ENCODE assay signal across 18 cellular contexts in the genomic region with DNA sequence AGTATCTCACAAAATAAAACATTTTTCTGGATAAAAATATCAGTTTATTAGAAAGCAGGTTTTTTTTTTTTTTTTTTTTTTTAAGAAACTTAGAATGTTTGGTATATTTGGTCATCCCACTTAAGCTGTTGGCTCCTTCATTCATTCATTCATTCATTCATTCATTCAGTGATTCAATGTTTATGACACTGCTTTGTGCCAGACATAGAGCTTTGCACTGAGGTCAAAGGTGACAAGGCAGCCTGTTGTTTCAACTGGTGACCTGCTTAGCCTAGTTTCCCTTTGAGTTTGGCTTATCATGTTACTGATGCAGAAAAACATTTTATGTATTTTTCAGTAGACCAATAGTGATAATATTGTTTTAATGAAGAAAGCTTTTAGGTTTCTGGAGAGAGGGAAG.
"Had no signal": no experiment of that assay in that cellular context is flagged by ENCODE, and none has a peak within 500 bp of the region (broad histone marks: within the 10 kb centered on the region; RNA-seq: fewer than 3 reads in every experiment).

No MANE protein-coding gene starts in this region.

- H3K9me3 ChIP-seq: heart left ventricle, neutrophil, SJCRH30, upper lobe of right lung had no signal

- H3K4me3 ChIP-seq: heart left ventricle, SJCRH30, smooth muscle cell, upper lobe of right lung had no signal

- H3K9ac ChIP-seq: parathyroid adenoma had no signal

- H3K36me3 ChIP-seq: SJCRH30 had no signal

- H3K4me2 ChIP-seq: smooth muscle cell had no signal

- DNase-seq: activated CD4-positive, alpha-beta T cell treated with anti-CD3 and anti-CD28 coated beads, Interleukin-2, amount 50 U/mL, for 4 hours; activated CD4-positive, CD25-positive, alpha-beta regulatory T cell treated with anti-CD3 and anti-CD28 coated beads, Interleukin-2, amount 50 U/mL, for 72 hours; activated naive CD4-positive, alpha-beta T cell treated with anti-CD3 and anti-CD28 coated beads for 36 hours; activated T-cell treated with anti-CD3 and anti-CD28 coated beads, Interleukin-2, amount 50 U/mL, for 1 hour; effector CD4-positive, alpha-beta T cell; foreskin melanocyte; heart left ventricle; mammary epithelial cell; naive thymus-derived CD8-positive, alpha-beta T cell; retina; SJCRH30; stimulated activated naive CD8-positive, alpha-beta T cell treated with anti-CD3 and anti-CD28 coated beads, Interleukin-15, Interleukin-2, amounts not matched to agents 100 U/mL and 50 U/mL, for 24 hours; T-cell; T-helper 9 cell; upper lobe of right lung had no signal

- ATAC-seq: heart left ventricle; naive thymus-derived CD8-positive, alpha-beta T cell; stimulated activated naive CD8-positive, alpha-beta T cell treated with anti-CD3 and anti-CD28 coated beads, Interleukin-15, Interleukin-2, amounts not matched to agents 100 U/mL and 50 U/mL, for 24 hours; T-cell; upper lobe of right lung had no signal

- H3K27me3 ChIP-seq: heart left ventricle, neutrophil, SJCRH30, upper lobe of right lung had no signal

- H3K27ac ChIP-seq: neutrophil, parathyroid adenoma, SJCRH30, upper lobe of right lung had no signal
